9 cellular contexts compared by ENCODE assay signal in the genomic region with DNA sequence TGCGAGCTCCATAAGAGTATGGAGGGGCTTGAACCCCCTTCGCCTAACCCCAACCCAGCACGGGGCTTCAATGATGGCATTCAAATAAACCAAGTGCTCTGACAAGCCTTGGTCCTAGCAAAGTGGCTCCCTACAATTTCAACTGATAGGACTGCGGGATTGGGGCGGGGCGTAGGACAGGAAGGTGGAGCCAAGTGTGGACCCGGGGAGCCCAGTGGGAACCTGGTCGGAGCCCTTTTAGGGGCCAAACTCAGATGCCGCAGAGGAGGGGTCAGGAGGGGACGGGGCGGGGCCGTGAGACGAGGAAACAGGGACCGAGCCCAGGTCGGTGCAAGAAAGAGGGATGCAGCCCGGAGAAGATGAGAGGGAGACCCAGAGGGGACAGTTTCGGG. TPM values are rescaled to one million over a fixed set of nuclear protein-coding genes. Genes with fewer than 3 reads are reported as not detected.
DNase-seq lines count a peak whose midpoint lies in the region; ATAC-seq and TF ChIP-seq lines count a peak whose summit lies in the region.
"Had no signal": no experiment of that assay in that cellular context is flagged by ENCODE, and none has a peak within 500 bp of the region (broad histone marks: within the 10 kb centered on the region; RNA-seq: fewer than 3 reads in every experiment).

No MANE protein-coding gene starts in this region.

- no peaks in the 10 kb centered on the region for H3K36me3 ChIP-seq in MM.1S (replicated peaks; ENCODE audit: insufficient read depth, low read length)
- H3K36me3 ChIP-seq: ascending aorta had no signal

- H3K79me2 ChIP-seq in MM.1S (ENCODE audit: low read length) = no peaks in the 10 kb centered on the region

- H3K4me2 ChIP-seq in MM.1S (ENCODE audit: low read depth, low read length) = no peak overlapping the region

- no peaks in the 10 kb centered on the region for H3K9me2 ChIP-seq in MM.1S (replicated peaks; ENCODE audit: insufficient read depth, low read length)

- H3K36me3 Mint-ChIP-seq in T-helper 17 cell (ENCODE audit: low read depth) = peaks cover 2% of the 10 kb centered on the region

- peaks cover 18% of the 10 kb centered on the region for H3K27me3 Mint-ChIP-seq in T-helper 17 cell

- peaks cover 44% of the 10 kb centered on the region for H3K27me3 ChIP-seq in MM.1S (replicated peaks; ENCODE audit: insufficient read depth, low read length)

- H3K4me1 Mint-ChIP-seq in T-helper 17 cell = peaks cover 19% of the 10 kb centered on the region

- no peak overlapping the region for H3K9ac ChIP-seq in MM.1S (ENCODE audit: low read length)

- H3K27ac ChIP-seq in MM.1S (ENCODE audit: low read length) = no peak overlapping the region
- H3K27ac ChIP-seq: ascending aorta had no signal

- H3K9me3 ChIP-seq in T-helper 17 cell (ENCODE audit: control insufficient read depth, low read length, poor library complexity, severe bottlenecking) (no peaks in the 10 kb centered on the region), MM.1S (replicated peaks; ENCODE audit: insufficient read depth, low read length) (no peaks in the 10 kb centered on the region)
- H3K9me3 ChIP-seq: ascending aorta had no signal

- H4K20me1 ChIP-seq in MM.1S (ENCODE audit: insufficient read depth, low read length) = no peaks in the 10 kb centered on the region

- peak overlapping the region; percentile 26 for H3K4me3 ChIP-seq in fibroblast of mammary gland (ENCODE audit: control insufficient read depth, low read depth, low read length)
- H3K4me3 ChIP-seq in skeletal muscle cell (ENCODE audit: low read depth, low read length) = peak overlapping the region; percentile 5
- no peak overlapping the region for H3K4me3 ChIP-seq in MM.1S (ENCODE audit: low read length)

- DNase-seq in ELF-1 (ENCODE audit: low read depth, low spot score) (peak; percentile 10), T-helper 17 cell (no peak), fibroblast of mammary gland (ENCODE audit: low read depth) (no peak), skeletal muscle cell (ENCODE audit: low read depth) (no peak), MM.1S (no peak), D341Med (ENCODE audit: low spot score) (no peak), SHP77 (lab: John Stamatoyannopoulos, UW) (no peak), epidermal melanocyte (ENCODE audit: insufficient read length, low spot score) (no peak)

- peaks cover 3% of the 10 kb centered on the region; the same call in 1 of the 2 replicates for H3F3A ChIP-seq in MM.1S (ENCODE audit: insufficient read depth, low read length)

- TF ChIP-seq CTCF in fibroblast of mammary gland (conservative IDR thresholded peaks at IDR 0.05; ENCODE audit: control insufficient read depth, insufficient read depth, low read depth, low read length) = no peak
- TF ChIP-seq CTCF in MM.1S (IDR thresholded peaks at IDR 0.05; ENCODE audit: low read length) = no peak

- H2AFZ ChIP-seq in MM.1S (ENCODE audit: low read length) = no peak overlapping the region

- H3K4me1 ChIP-seq in MM.1S (ENCODE audit: low read length) = no peaks in the 10 kb centered on the region

- no peak for ATAC-seq in T-helper 17 cell

- peak overlapping the region; percentile 82 for H3K4me3 Mint-ChIP-seq in T-helper 17 cell

- H3K27ac Mint-ChIP-seq in T-helper 17 cell = no peak overlapping the region

RNA-seq across cellular contexts. Expression of gene CDIPT, which starts 13.2 kb away (rescaled TPM):
- 10 to 100 TPM; 39.6 TPM for total RNA-seq in T-helper 17 cell

RNA-seq across cellular contexts. Expression of gene SEZ6L2, which starts 23.2 kb away (rescaled TPM):
- total RNA-seq in T-helper 17 cell = not detected

RNA-seq across cellular contexts. Expression of gene ASPHD1, which starts 24.1 kb away (rescaled TPM):
- total RNA-seq in T-helper 17 cell = not detected
- total RNA-seq: ascending aorta had no signal

RNA-seq across cellular contexts. Expression of gene KCTD13, which starts 49.8 kb away (rescaled TPM):
- 10 to 100 TPM; 44.1 to 48.4 TPM for total RNA-seq in T-helper 17 cell

RNA-seq across cellular contexts. Expression of gene MVP, which starts 55.9 kb away (rescaled TPM):
- total RNA-seq in T-helper 17 cell = 100 to 1,000 TPM; 141 to 154 TPM
